In the genomic region with DNA sequence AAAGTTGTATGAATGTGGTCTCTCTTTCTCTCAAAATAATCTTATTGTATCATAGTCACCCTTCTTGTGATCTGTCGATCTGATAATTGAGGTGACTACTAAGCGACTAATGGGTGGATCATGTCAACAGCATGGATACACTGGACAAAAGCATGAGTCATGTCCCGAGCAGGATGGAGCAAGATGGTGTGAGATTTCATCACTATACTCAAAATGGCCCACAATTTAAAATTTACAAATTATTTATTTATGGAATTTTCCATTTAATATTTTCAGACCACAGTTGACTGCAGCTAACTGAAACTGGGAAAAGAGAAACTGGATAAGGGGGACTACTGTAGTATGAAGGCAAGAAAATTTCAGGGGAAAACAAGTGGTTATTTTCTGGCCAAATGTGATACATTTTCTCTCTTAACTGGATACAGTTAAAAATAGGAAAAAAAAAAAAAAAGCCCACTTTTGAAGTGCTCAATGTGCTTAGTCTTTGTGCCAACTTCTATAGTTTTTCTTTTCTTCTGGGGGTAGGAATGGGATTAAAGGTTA, we compare ENCODE assay signal across 11 cellular contexts. TPM values are rescaled to one million over a fixed set of nuclear protein-coding genes. Genes with fewer than 3 reads are reported as not detected.
A peak's percentile ranks its signal among the peaks of the same experiment; 100 is the strongest.
DNase-seq lines count a peak whose midpoint lies in the region; ATAC-seq, FAIRE-seq and TF ChIP-seq lines count a peak whose summit lies in the region.
"Had no signal": no experiment of that assay in that cellular context is flagged by ENCODE, and none has a peak within 500 bp of the region (broad histone marks: within the 10 kb centered on the region; RNA-seq: fewer than 3 reads in every experiment).

No MANE protein-coding gene starts in this region.

- H3K27ac ChIP-seq in CD4-positive, CD25-positive, alpha-beta regulatory T cell (ENCODE audit: insufficient read depth, low read length, poor library complexity, severe bottlenecking): peak overlapping the region; percentile 29
- H3K27ac ChIP-seq in left lung (peak overlapping the region in 1 of 2 donors; percentile 33), small intestine (ENCODE audit: low read depth in 1 of 2, low read length in 1 of 2) (no peak overlapping the region)

- no peaks in the 10 kb centered on the region for H3K27me3 ChIP-seq in CD4-positive, CD25-positive, alpha-beta regulatory T cell (ENCODE audit: control insufficient read depth, insufficient read depth, low read length)
- H3K27me3 ChIP-seq in left lung: no peaks in the 10 kb centered on the region
- no peaks in the 10 kb centered on the region for H3K27me3 ChIP-seq in small intestine (ENCODE audit: control insufficient read depth in 2 of 2, insufficient read depth in 2 of 2, low read length in 2 of 2)

- WGBS in small intestine, 3 donors: 75 to 77% (median 76%) methylated on average over 3 of the region's 3 CpGs

- no peak for TF ChIP-seq CTCF in left lung (IDR thresholded peaks at IDR 0.05)

- H3K4me3 ChIP-seq in CD4-positive, CD25-positive, alpha-beta regulatory T cell (ENCODE audit: low read depth, low read length): peak overlapping the region; percentile 65
- no peak overlapping the region for H3K4me3 ChIP-seq in left lung
- no peak overlapping the region for H3K4me3 ChIP-seq in small intestine (ENCODE audit: low read depth in 1 of 2, low read length in 2 of 2)

- no peak for ATAC-seq in CD4-positive, CD25-positive, alpha-beta regulatory T cell (ENCODE audit: low read depth in 2 of 2)
- peak; percentile 42 for ATAC-seq in left lung
- no peak for ATAC-seq in GM21528 (IDR thresholded peaks at IDR 0.05; ENCODE audit: low FRiP score, unreplicated experiment)

- intact Hi-C loops in left lung (cut with DNase I): no loop called here

- H3K9me3 ChIP-seq in CD4-positive, CD25-positive, alpha-beta regulatory T cell (ENCODE audit: control insufficient read depth in 2 of 2, low read length in 2 of 2): no peaks in the 10 kb centered on the region
- H3K9me3 ChIP-seq in left lung: no peaks in the 10 kb centered on the region
- H3K9me3 ChIP-seq in small intestine (ENCODE audit: control insufficient read depth, low read depth): no peaks in the 10 kb centered on the region

- peaks cover 39% of the 10 kb centered on the region for H3K4me1 ChIP-seq in CD4-positive, CD25-positive, alpha-beta regulatory T cell (ENCODE audit: control insufficient read depth, insufficient read depth, low read length, poor library complexity, severe bottlenecking)
- H3K4me1 ChIP-seq in left lung: no peaks in the 10 kb centered on the region
- H3K4me1 ChIP-seq in small intestine (ENCODE audit: control insufficient read depth in 2 of 2, insufficient read depth in 1 of 2, low read depth in 1 of 2, low read length in 1 of 2): no peaks in the 10 kb centered on the region

- peaks cover 16 to 63% (median 50%) of the 10 kb centered on the region in 4 donors for H3K4me1 Mint-ChIP-seq in CD4-positive, CD25-positive, alpha-beta regulatory T cell
- peaks cover 44% of the 10 kb centered on the region for H3K4me1 Mint-ChIP-seq in activated naive CD8-positive, alpha-beta T cell treated with anti-CD3 and anti-CD28 coated beads for 36 hours

- H3K27ac Mint-ChIP-seq in CD4-positive, CD25-positive, alpha-beta regulatory T cell: no peak overlapping the region
- peak overlapping the region; percentile 63 for H3K27ac Mint-ChIP-seq in activated naive CD8-positive, alpha-beta T cell treated with anti-CD3 and anti-CD28 coated beads for 36 hours

- H3K27me3 Mint-ChIP-seq in CD4-positive, CD25-positive, alpha-beta regulatory T cell: no peaks in the 10 kb centered on the region
- no peaks in the 10 kb centered on the region for H3K27me3 Mint-ChIP-seq in activated naive CD8-positive, alpha-beta T cell treated with anti-CD3 and anti-CD28 coated beads for 36 hours

- no peak for FAIRE-seq in small intestine (lab: Jason Lieb, UNC)
- FAIRE-seq: endometrium, GM18507 had no signal

- H3K36me3 Mint-ChIP-seq in CD4-positive, CD25-positive, alpha-beta regulatory T cell: no peaks in the 10 kb centered on the region
- H3K36me3 Mint-ChIP-seq in activated naive CD8-positive, alpha-beta T cell treated with anti-CD3 and anti-CD28 coated beads for 36 hours: peaks cover 41% of the 10 kb centered on the region

- H3K36me3 ChIP-seq in CD4-positive, CD25-positive, alpha-beta regulatory T cell (ENCODE audit: control insufficient read depth, insufficient read depth, low read length): no peaks in the 10 kb centered on the region
- H3K36me3 ChIP-seq in left lung (no peaks in the 10 kb centered on the region), small intestine (ENCODE audit: control insufficient read depth in 2 of 2, insufficient read depth in 2 of 2, low read length in 2 of 2) (no peaks in the 10 kb centered on the region)

- no peaks in the 10 kb centered on the region for H3K9me3 Mint-ChIP-seq in CD4-positive, CD25-positive, alpha-beta regulatory T cell
- peaks cover 1% of the 10 kb centered on the region for H3K9me3 Mint-ChIP-seq in activated naive CD8-positive, alpha-beta T cell treated with anti-CD3 and anti-CD28 coated beads for 36 hours

- DNase-seq in CD4-positive, CD25-positive, alpha-beta regulatory T cell: no peak
- DNase-seq in HT-29 (ENCODE audit: low spot score) (peak; percentile 78), left lung (no peak), small intestine (no peak), midbrain (lab: John Stamatoyannopoulos, UW) (no peak)
- no peak for DNase-seq in activated naive CD8-positive, alpha-beta T cell treated with anti-CD3 and anti-CD28 coated beads for 36 hours
- no peak for DNase-seq in effector CD8-positive, alpha-beta T cell (lab: John Stamatoyannopoulos, UW)
- DNase-seq: NCI-H510A had no signal

- peak overlapping the region in 2 of 4 donors; percentile 2 to 69 for H3K4me3 Mint-ChIP-seq in CD4-positive, CD25-positive, alpha-beta regulatory T cell
- no peak overlapping the region for H3K4me3 Mint-ChIP-seq in activated naive CD8-positive, alpha-beta T cell treated with anti-CD3 and anti-CD28 coated beads for 36 hours

RNA-seq across cellular contexts. Expression of gene FAM241A, which starts 25.3 kb away (rescaled TPM):
- total RNA-seq in CD4-positive, CD25-positive, alpha-beta regulatory T cell: 3.9 TPM
- polyA plus RNA-seq in CD4-positive, CD25-positive, alpha-beta regulatory T cell: 1 to 10 TPM; 3.0 to 4.9 (median 3.5) TPM
- 0.91 and 0.92 TPM in 2 replicates for total RNA-seq in HT-29 (2014; rRNA removed; shearing (Covaris generic))
- 1 to 10 TPM; 7.4 to 7.5 TPM for total RNA-seq in activated naive CD8-positive, alpha-beta T cell treated with anti-CD3 and anti-CD28 coated beads for 36 hours
- 1 to 10 TPM; 3.3 to 5.0 TPM for total RNA-seq in left lung
- 1 to 10 TPM in 2 of 3 donors, under 1 TPM in 1; 0.45 to 1.9 (median 1.1) TPM for polyA plus RNA-seq in small intestine
